Comparison of ENCODE assay signal across 8 cellular contexts in genomic region chrX:78321809-78322208, GRCh38.
DNase-seq lines count a peak whose midpoint lies in the region; ATAC-seq and TF ChIP-seq lines count a peak whose summit lies in the region.

No MANE protein-coding gene starts in this region.

- DNase-seq in DND-41 (peak; percentile 82), hippocampal formation (lab: John Stamatoyannopoulos, UW) (peak; percentile 1), NCI-H2029 (lab: John Stamatoyannopoulos, UW) (no peak), NCI-H2107 (lab: John Stamatoyannopoulos, UW) (no peak), NCI-H69 (lab: John Stamatoyannopoulos, UW) (no peak)
- DNase-seq in activated CD4-positive, alpha-beta T cell treated with anti-CD3 and anti-CD28 coated beads for 1 hour = peak; percentile 15

- peaks cover 31% of the 10 kb centered on the region for H3K4me1 ChIP-seq in DND-41 (ENCODE audit: insufficient read depth, low read length)

- H3K36me3 ChIP-seq in DND-41 (ENCODE audit: insufficient read depth, low read length) = no peaks in the 10 kb centered on the region

- peak overlapping the region; percentile 77 for H3K27ac ChIP-seq in DND-41 (ENCODE audit: low read length)

- H3K9me3 ChIP-seq in DND-41 (ENCODE audit: insufficient read depth, low read length, severe bottlenecking) = no peaks in the 10 kb centered on the region

- H3K27me3 ChIP-seq in DND-41 (ENCODE audit: insufficient read depth, low read length, poor library complexity) = no peaks in the 10 kb centered on the region

- H3K9ac ChIP-seq in DND-41 (ENCODE audit: low read depth, low read length) = peak overlapping the region; percentile 29; the same call in 1 of the 2 replicates

- H3K4me2 ChIP-seq in DND-41 (ENCODE audit: insufficient read depth, low read length) = peak overlapping the region; percentile 43; the same call in 1 of the 2 replicates

- H2AFZ ChIP-seq in DND-41 (ENCODE audit: low read depth, low read length) = peak overlapping the region; percentile 45; the same call in 1 of the 2 replicates

- ATAC-seq in DND-41 (ENCODE audit: insufficient read depth, low read depth) (peak; percentile 98), GM19468 (IDR thresholded peaks at IDR 0.05; ENCODE audit: extremely low read depth, unreplicated experiment) (peak; percentile 85), HG03469 (IDR thresholded peaks at IDR 0.05; ENCODE audit: unreplicated experiment) (peak; percentile 87)

- no peaks in the 10 kb centered on the region for H3K79me2 ChIP-seq in DND-41 (ENCODE audit: insufficient read depth, low read length)

- peak overlapping the region in 1 of 2 experiments; percentile 30; a peak in 1 of 4 replicates for H3K4me3 ChIP-seq in DND-41 (ENCODE audit: low read depth in 1 of 2, low read length in 2 of 2)

- TF ChIP-seq CTCF in DND-41 (IDR thresholded peaks at IDR 0.05; ENCODE audit: borderline replicate concordance, extremely low read depth, low read length, poor library complexity, severe bottlenecking) = no peak

- H4K20me1 ChIP-seq in DND-41 (ENCODE audit: insufficient read depth, low read length) = no peaks in the 10 kb centered on the region

Comparison
In these comparisons a context has a peak if more than half of its experiments do, and no peak if none do; other contexts are left out.
1. DNase-seq: peak in DND-41 (single experiment), activated CD4-positive, alpha-beta T cell treated with anti-CD3 and anti-CD28 coated beads for 1 hour (single experiment) and hippocampal formation (2 of 2); none in NCI-H2029 (single experiment), NCI-H2107 (single experiment) and NCI-H69 (single experiment).
2. Peak in every context shown above with its lines, with median percentiles within 50 percentile points of each other: ATAC-seq.